In genomic region chr11:87666730-87667129, GRCh38 we compare ENCODE assay signal across 15 cellular contexts.
DNase-seq lines count a peak whose midpoint lies in the region; ATAC-seq and TF ChIP-seq lines count a peak whose summit lies in the region.
"Had no signal": no experiment of that assay in that cellular context is flagged by ENCODE, and none has a peak within 500 bp of the region (broad histone marks: within the 10 kb centered on the region; RNA-seq: fewer than 3 reads in every experiment).

No MANE protein-coding gene starts in this region.

- H4K20me1 ChIP-seq in OCI-LY3 (ENCODE audit: insufficient read depth, low read length) = no peaks in the 10 kb centered on the region
- no peaks in the 10 kb centered on the region for H4K20me1 ChIP-seq in osteoblast (ENCODE audit: insufficient read depth, low read length)

- H3K27me3 ChIP-seq in OCI-LY3 (ENCODE audit: low read depth, low read length) = no peaks in the 10 kb centered on the region
- H3K27me3 ChIP-seq in osteoblast (ENCODE audit: insufficient read depth, low read length) = no peaks in the 10 kb centered on the region
- no peaks in the 10 kb centered on the region for H3K27me3 ChIP-seq in breast epithelium

- H3K36me3 Mint-ChIP-seq in neural crest cell (ENCODE audit: low read depth) = no peaks in the 10 kb centered on the region
- H3K36me3 Mint-ChIP-seq: CD4-positive, alpha-beta memory T cell had no signal

- DNase-seq in neural crest cell (ENCODE audit: low read depth, low spot score) (no peak), osteoblast (ENCODE audit: insufficient read length, low spot score, missing footprints) (peak; percentile 39), breast epithelium (ENCODE audit: low spot score in 2 of 2) (no peak)
- DNase-seq in stimulated activated CD4-positive, alpha-beta T cell treated with anti-CD3 and anti-CD28 coated beads, Interleukin-15, amount 100 ng/mL, for 24 hours = no peak
- DNase-seq: C1 segment of cervical spinal cord; Calu3; CD4-positive, alpha-beta memory T cell; COR-L47; DMS53; DMS79 treated with DMSO at 0.1 percent for 48 hours; GF-D8; H9 had no signal

- no peak for TF ChIP-seq POLR2A in breast epithelium (IDR thresholded peaks at IDR 0.05)

- TF ChIP-seq CTCF in OCI-LY3 (IDR thresholded peaks at IDR 0.05; ENCODE audit: low read depth, low read length) = no peak
- no peak for TF ChIP-seq CTCF in neural crest cell (conservative IDR thresholded peaks at IDR 0.05)
- no peak for TF ChIP-seq CTCF in osteoblast (IDR thresholded peaks at IDR 0.05; ENCODE audit: extremely low read depth, low read depth, low read length)
- TF ChIP-seq CTCF in breast epithelium (IDR thresholded peaks at IDR 0.05) = no peak

- no peaks in the 10 kb centered on the region for H3K27me3 Mint-ChIP-seq in neural crest cell (ENCODE audit: low read depth)
- H3K27me3 Mint-ChIP-seq: CD4-positive, alpha-beta memory T cell had no signal

- peaks cover 18% of the 10 kb centered on the region for H3K4me1 Mint-ChIP-seq in neural crest cell
- H3K4me1 Mint-ChIP-seq: CD4-positive, alpha-beta memory T cell; H9 had no signal

- no peaks in the 10 kb centered on the region for H3K9me3 Mint-ChIP-seq in neural crest cell
- H3K9me3 Mint-ChIP-seq: H9 had no signal

- H3K79me2 ChIP-seq in OCI-LY3 (ENCODE audit: low read length) = no peaks in the 10 kb centered on the region
- H3K79me2 ChIP-seq in osteoblast (ENCODE audit: insufficient read depth, low read length) = no peaks in the 10 kb centered on the region

- H3K9ac ChIP-seq in OCI-LY3 (ENCODE audit: low read length) = no peak overlapping the region

- H3K36me3 ChIP-seq in OCI-LY3 (replicated peaks; ENCODE audit: low read depth, low read length) = no peaks in the 10 kb centered on the region
- H3K36me3 ChIP-seq in osteoblast (ENCODE audit: insufficient read depth, low read length) = no peaks in the 10 kb centered on the region
- no peaks in the 10 kb centered on the region for H3K36me3 ChIP-seq in breast epithelium

- H3K27ac ChIP-seq in OCI-LY3 (ENCODE audit: low read length) (no peak overlapping the region), osteoblast (ENCODE audit: low read depth, low read length) (no peak overlapping the region), breast epithelium (no peak overlapping the region)

- no peak for ATAC-seq in GM19395 (IDR thresholded peaks at IDR 0.05; ENCODE audit: unreplicated experiment)
- ATAC-seq: HCT116 had no signal

- H3K4me3 Mint-ChIP-seq in neural crest cell = no peak overlapping the region
- H3K4me3 Mint-ChIP-seq: CD4-positive, alpha-beta memory T cell; H9 had no signal

- H2AFZ ChIP-seq in OCI-LY3 (ENCODE audit: low read depth, low read length) (no peak overlapping the region), osteoblast (ENCODE audit: low read length) (no peak overlapping the region)

- intact Hi-C loops in breast epithelium (cut with DNase I; ENCODE audit: low total_unique reads) = no loop called here

- H3K27ac Mint-ChIP-seq in neural crest cell (ENCODE audit: unreplicated experiment) = peak overlapping the region; percentile 4
- H3K27ac Mint-ChIP-seq: CD4-positive, alpha-beta memory T cell had no signal

- H3K4me1 ChIP-seq in OCI-LY3 (ENCODE audit: low read length) (peaks cover 9% of the 10 kb centered on the region), osteoblast (ENCODE audit: insufficient read depth, low read length) (no peaks in the 10 kb centered on the region), breast epithelium (no peaks in the 10 kb centered on the region)

- H3K4me3 ChIP-seq in OCI-LY3 (ENCODE audit: low read length) (no peak overlapping the region), osteoblast (ENCODE audit: insufficient read depth, low read length) (no peak overlapping the region), breast epithelium (no peak overlapping the region)

- peak overlapping the region; percentile 20 for H3K4me2 ChIP-seq in OCI-LY3 (ENCODE audit: low read length)
- H3K4me2 ChIP-seq in osteoblast (ENCODE audit: insufficient read depth, low read length) = no peak overlapping the region

- H3K9me3 ChIP-seq in OCI-LY3 (ENCODE audit: insufficient read depth, low read length) = no peaks in the 10 kb centered on the region
- peaks cover 3% of the 10 kb centered on the region for H3K9me3 ChIP-seq in osteoblast (ENCODE audit: low read depth, low read length)
- no peaks in the 10 kb centered on the region for H3K9me3 ChIP-seq in breast epithelium
